In the genomic region with DNA sequence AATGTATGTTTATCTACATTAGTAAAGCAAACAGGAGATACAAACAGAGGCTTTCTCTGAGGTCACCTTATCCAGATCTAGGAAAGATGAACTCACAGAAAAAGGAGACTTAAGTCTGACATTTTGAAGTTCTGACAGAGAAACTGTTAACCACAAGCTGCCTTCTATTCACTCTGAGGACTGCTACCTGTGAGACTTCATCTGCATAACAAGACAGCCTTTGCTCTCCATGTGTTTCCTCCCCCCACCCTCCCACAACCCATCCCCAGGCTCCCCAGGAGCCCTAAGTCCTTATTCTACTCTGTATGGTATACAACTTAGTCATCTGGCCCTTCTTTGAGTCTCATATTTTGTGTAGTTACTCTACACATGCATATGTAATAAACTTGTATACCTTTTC, we compare ENCODE assay signal across 22 cellular contexts.
"Had no signal": no experiment of that assay in that cellular context is flagged by ENCODE, and none has a peak within 500 bp of the region (broad histone marks: within the 10 kb centered on the region; RNA-seq: fewer than 3 reads in every experiment).

No MANE protein-coding gene starts in this region.

- H3K27me3 Mint-ChIP-seq: dendritic cell treated with granulocyte-macrophage colony-stimulating factor and Interleukin-4, amounts not matched to agents 40 ng/mL and 50 ng/mL, for 4 days; type B pancreatic cell had no signal

- DNase-seq: erythroblast; foreskin keratinocyte; kidney glomerular epithelial cell; mammary epithelial cell; mucosa of descending colon; naive thymus-derived CD8-positive, alpha-beta T cell; psoas muscle; retina; right lobe of liver; stimulated activated CD4-positive, alpha-beta T cell treated with anti-CD3 and anti-CD28 coated beads, Interleukin-4, amount 100 ng/mL, for 1 hour; stimulated activated CD8-positive, alpha-beta memory T cell treated with anti-CD3 and anti-CD28 coated beads, Interleukin-4, amount 100 ng/mL, for 48 hours; stimulated activated naive CD8-positive, alpha-beta T cell treated with anti-CD3 and anti-CD28 coated beads, Interleukin-15, Interleukin-2, amounts not matched to agents 100 U/mL and 50 U/mL, for 24 hours; thyroid gland had no signal

- H3K4me3 Mint-ChIP-seq: dendritic cell treated with granulocyte-macrophage colony-stimulating factor and Interleukin-4, amounts not matched to agents 40 ng/mL and 50 ng/mL, for 4 days; naive thymus-derived CD8-positive, alpha-beta T cell; stimulated activated effector memory CD8-positive, alpha-beta T cell treated with anti-CD3 and anti-CD28 coated beads, Interleukin-12 subunit alpha, Interleukin-12 subunit beta, amount 100 ng/mL, for 72 hours had no signal

- H3K9me3 ChIP-seq: neutrophil, right lobe of liver, thyroid gland had no signal

- H3K4me1 Mint-ChIP-seq: naive thymus-derived CD8-positive, alpha-beta T cell; stimulated activated effector memory CD8-positive, alpha-beta T cell treated with anti-CD3 and anti-CD28 coated beads, Interleukin-12 subunit alpha, Interleukin-12 subunit beta, amount 100 ng/mL, for 72 hours had no signal

- H3K36me3 ChIP-seq: neutrophil, right lobe of liver, suprapubic skin, thyroid gland had no signal

- H3K27ac Mint-ChIP-seq: dendritic cell treated with granulocyte-macrophage colony-stimulating factor and Interleukin-4, amounts not matched to agents 40 ng/mL and 50 ng/mL, for 4 days; naive thymus-derived CD8-positive, alpha-beta T cell; stimulated activated effector memory CD8-positive, alpha-beta T cell treated with anti-CD3 and anti-CD28 coated beads, Interleukin-12 subunit alpha, Interleukin-12 subunit beta, amount 100 ng/mL, for 72 hours had no signal

- H3K36me3 Mint-ChIP-seq: stimulated activated effector memory CD8-positive, alpha-beta T cell treated with anti-CD3 and anti-CD28 coated beads, Interleukin-12 subunit alpha, Interleukin-12 subunit beta, amount 100 ng/mL, for 72 hours had no signal

- H3K4me1 ChIP-seq: foreskin keratinocyte, psoas muscle, right lobe of liver, suprapubic skin, thyroid gland had no signal

- H3K27ac ChIP-seq: foreskin keratinocyte, neutrophil, psoas muscle, right lobe of liver, suprapubic skin, thyroid gland had no signal

- FAIRE-seq: endothelial cell of umbilical vein, islet of Langerhans, urothelium cell line had no signal

- H3K27me3 ChIP-seq: foreskin keratinocyte, neutrophil, right lobe of liver, suprapubic skin, thyroid gland had no signal

- ATAC-seq: foreskin keratinocyte; left lobe of liver; mucosa of descending colon; naive thymus-derived CD8-positive, alpha-beta T cell; psoas muscle; right lobe of liver; stimulated activated effector memory CD8-positive, alpha-beta T cell treated with anti-CD3 and anti-CD28 coated beads, Interleukin-12 subunit alpha, Interleukin-12 subunit beta, amount 100 ng/mL, for 72 hours; stimulated activated naive CD8-positive, alpha-beta T cell treated with anti-CD3 and anti-CD28 coated beads, Interleukin-15, Interleukin-2, amounts not matched to agents 100 U/mL and 50 U/mL, for 24 hours had no signal

- H3K4me3 ChIP-seq: mucosa of descending colon, psoas muscle, right lobe of liver, suprapubic skin, thyroid gland had no signal
